ENCODE assay signal across 13 cellular contexts in genomic region chr14:47044841-47045240, GRCh38.
DNase-seq lines count a peak whose midpoint lies in the region; ATAC-seq, FAIRE-seq and TF ChIP-seq lines count a peak whose summit lies in the region.
"Had no signal": no experiment of that assay in that cellular context is flagged by ENCODE, and none has a peak within 500 bp of the region (broad histone marks: within the 10 kb centered on the region; RNA-seq: fewer than 3 reads in every experiment).

No MANE protein-coding gene starts in this region.

- no peak overlapping the region for H3K27ac ChIP-seq in A673 (ENCODE audit: low read depth, low read length, poor library complexity, severe bottlenecking)
- no peak overlapping the region for H3K27ac ChIP-seq in SU-DHL-6 (ENCODE audit: low read depth, low read length)
- no peak overlapping the region for H3K27ac ChIP-seq in kidney (ENCODE audit: low read depth in 2 of 2, low read length in 2 of 2)
- no peak overlapping the region for H3K27ac ChIP-seq in CD8-positive, alpha-beta T cell (ENCODE audit: low read depth, low read length)
- H3K27ac ChIP-seq: BLaER1 treated with 17β-estradiol and CSF1 and Interleukin-3, amounts not matched to agents 10 nM and 100 nM; epithelial cell of prostate had no signal

- no peaks in the 10 kb centered on the region for H3F3A ChIP-seq in SU-DHL-6 (ENCODE audit: insufficient read depth)

- peak overlapping the region; percentile 77 for H2AFZ ChIP-seq in SU-DHL-6 (ENCODE audit: low read depth, low read length, severe bottlenecking)

- H3K4me3 ChIP-seq in A673 (ENCODE audit: low read depth, low read length, poor library complexity, severe bottlenecking) (no peak overlapping the region), SU-DHL-6 (ENCODE audit: insufficient read depth, low read length, poor library complexity, severe bottlenecking) (no peak overlapping the region), kidney (ENCODE audit: low read length in 2 of 2) (no peak overlapping the region)
- H3K4me3 ChIP-seq in CD8-positive, alpha-beta T cell (ENCODE audit: low read depth, low read length): no peak overlapping the region
- H3K4me3 ChIP-seq: BLaER1 treated with 17β-estradiol and CSF1 and Interleukin-3, amounts not matched to agents 10 nM and 100 nM had no signal

- H3K36me3 Mint-ChIP-seq in CD8-positive, alpha-beta T cell: no peaks in the 10 kb centered on the region
- H3K36me3 Mint-ChIP-seq: activated CD4-positive, alpha-beta memory T cell treated with anti-CD3 and anti-CD28 coated beads for 36 hours had no signal

- H3K4me1 Mint-ChIP-seq in CD8-positive, alpha-beta T cell (ENCODE audit: low read depth): no peaks in the 10 kb centered on the region
- H3K4me1 Mint-ChIP-seq: activated naive CD8-positive, alpha-beta T cell treated with anti-CD3 and anti-CD28 coated beads, Interleukin-2, amount 50 U/mL, for 24 hours had no signal

- no peaks in the 10 kb centered on the region for H3K27me3 Mint-ChIP-seq in CD8-positive, alpha-beta T cell (ENCODE audit: low read depth)
- H3K27me3 Mint-ChIP-seq: activated CD4-positive, alpha-beta memory T cell treated with anti-CD3 and anti-CD28 coated beads for 36 hours; activated naive CD8-positive, alpha-beta T cell treated with anti-CD3 and anti-CD28 coated beads, Interleukin-2, amount 50 U/mL, for 24 hours had no signal

- DNase-seq in A673 (ENCODE audit: low spot score) (peak; percentile 27), HT1080 (ENCODE audit: low read depth) (peak; percentile 10), kidney (no peak)
- DNase-seq in CD8-positive, alpha-beta T cell: no peak
- DNase-seq in activated T-cell treated with anti-CD3 and anti-CD28 coated beads, Interleukin-2, amount 50 U/mL, for 1 hour: no peak
- DNase-seq: activated CD4-positive, alpha-beta memory T cell treated with anti-CD3 and anti-CD28 coated beads for 36 hours; activated naive CD8-positive, alpha-beta T cell treated with anti-CD3 and anti-CD28 coated beads, Interleukin-2, amount 50 U/mL, for 24 hours had no signal

- no peak overlapping the region for H3K27ac Mint-ChIP-seq in CD8-positive, alpha-beta T cell
- H3K27ac Mint-ChIP-seq: activated CD4-positive, alpha-beta memory T cell treated with anti-CD3 and anti-CD28 coated beads for 36 hours; activated naive CD8-positive, alpha-beta T cell treated with anti-CD3 and anti-CD28 coated beads, Interleukin-2, amount 50 U/mL, for 24 hours had no signal

- POLR2A ChIA-PET in A673 (lab: Charles Lee; ENCODE audit: low non-redundant PET): no interaction called here
- POLR2A ChIA-PET in CD8-positive, alpha-beta T cell (lab: Charles Lee): no interaction called here

- no peaks in the 10 kb centered on the region for H3K27me3 ChIP-seq in A673 (replicated peaks; ENCODE audit: insufficient read depth, low read depth, low read length, poor library complexity)
- H3K27me3 ChIP-seq in SU-DHL-6 (ENCODE audit: low read length): no peaks in the 10 kb centered on the region
- H3K27me3 ChIP-seq in CD8-positive, alpha-beta T cell (ENCODE audit: insufficient read depth, low read length): no peaks in the 10 kb centered on the region
- H3K27me3 ChIP-seq: BLaER1 treated with 17β-estradiol and CSF1 and Interleukin-3, amounts not matched to agents 10 nM and 100 nM had no signal

- CTCF ChIA-PET in A673 (lab: Charles Lee): no interaction called here
- CTCF ChIA-PET in CD8-positive, alpha-beta T cell (lab: Charles Lee): no interaction called here

- H3K4me3 Mint-ChIP-seq in CD8-positive, alpha-beta T cell: no peak overlapping the region
- H3K4me3 Mint-ChIP-seq: activated CD4-positive, alpha-beta memory T cell treated with anti-CD3 and anti-CD28 coated beads for 36 hours; activated naive CD8-positive, alpha-beta T cell treated with anti-CD3 and anti-CD28 coated beads, Interleukin-2, amount 50 U/mL, for 24 hours had no signal

- H3K9ac ChIP-seq in SU-DHL-6 (ENCODE audit: low read length) (no peak overlapping the region), kidney (ENCODE audit: low read length in 2 of 2) (no peak overlapping the region)
- H3K9ac ChIP-seq: BLaER1 treated with 17β-estradiol and CSF1 and Interleukin-3, amounts not matched to agents 10 nM and 100 nM had no signal

- TF ChIP-seq CTCF in A673 (conservative IDR thresholded peaks at IDR 0.05; ENCODE audit: low read depth, low read length) (peak; percentile 38; the same call in 1 of the 2 replicates), SU-DHL-6 (IDR thresholded peaks at IDR 0.05; ENCODE audit: insufficient read depth, low read length, poor library complexity, severe bottlenecking) (no peak), kidney (IDR thresholded peaks at IDR 0.05; ENCODE audit: borderline replicate concordance, extremely low read depth, insufficient read depth) (peak; percentile 23)
- no peak for TF ChIP-seq CTCF in CD8-positive, alpha-beta T cell (IDR thresholded peaks at IDR 0.05)

- H3K4me2 ChIP-seq in SU-DHL-6 (ENCODE audit: low read depth, low read length, poor library complexity, severe bottlenecking): no peak overlapping the region
- H3K4me2 ChIP-seq: BLaER1 treated with 17β-estradiol and CSF1 and Interleukin-3, amounts not matched to agents 10 nM and 100 nM had no signal

- no peak for ATAC-seq in CD8-positive, alpha-beta T cell
- ATAC-seq in HG03095 (IDR thresholded peaks at IDR 0.05; ENCODE audit: unreplicated experiment) (no peak), GM19035 (IDR thresholded peaks at IDR 0.05; ENCODE audit: unreplicated experiment) (no peak)
- ATAC-seq: activated naive CD8-positive, alpha-beta T cell treated with anti-CD3 and anti-CD28 coated beads, Interleukin-2, amount 50 U/mL, for 24 hours had no signal

- no peaks in the 10 kb centered on the region for H4K20me1 ChIP-seq in SU-DHL-6 (ENCODE audit: low read depth, low read length)
- H4K20me1 ChIP-seq: BLaER1 treated with 17β-estradiol and CSF1 and Interleukin-3, amounts not matched to agents 10 nM and 100 nM had no signal

- H3K79me2 ChIP-seq in SU-DHL-6 (ENCODE audit: insufficient read depth, low read length): no peaks in the 10 kb centered on the region

- H3K9me3 ChIP-seq in A673 (ENCODE audit: low read depth, low read length, poor library complexity, severe bottlenecking): no peaks in the 10 kb centered on the region
- no peaks in the 10 kb centered on the region for H3K9me3 ChIP-seq in SU-DHL-6 (ENCODE audit: insufficient read depth, low read length)
- no peaks in the 10 kb centered on the region for H3K9me3 ChIP-seq in kidney (ENCODE audit: control insufficient read depth in 1 of 2, low read length in 2 of 2)
- H3K9me3 ChIP-seq in CD8-positive, alpha-beta T cell (ENCODE audit: low read length): no peaks in the 10 kb centered on the region
- H3K9me3 ChIP-seq: BLaER1 treated with 17β-estradiol and CSF1 and Interleukin-3, amounts not matched to agents 10 nM and 100 nM had no signal

- H3K4me1 ChIP-seq in A673 (ENCODE audit: insufficient read depth, low read length, poor library complexity, severe bottlenecking): no peaks in the 10 kb centered on the region
- H3K4me1 ChIP-seq in kidney (ENCODE audit: control insufficient read depth in 1 of 2, insufficient read depth in 1 of 2, low read depth in 1 of 2, low read length in 2 of 2): no peaks in the 10 kb centered on the region
- no peaks in the 10 kb centered on the region for H3K4me1 ChIP-seq in CD8-positive, alpha-beta T cell (ENCODE audit: insufficient read depth, low read length)
- H3K4me1 ChIP-seq: BLaER1 treated with 17β-estradiol and CSF1 and Interleukin-3, amounts not matched to agents 10 nM and 100 nM had no signal

- FAIRE-seq in kidney (lab: Jason Lieb, UNC): no peak
- FAIRE-seq: GM12891 had no signal

- no peaks in the 10 kb centered on the region for H3K9me2 ChIP-seq in SU-DHL-6 (replicated peaks; ENCODE audit: insufficient read depth, low read length)

- H3K36me3 ChIP-seq in A673 (ENCODE audit: insufficient read depth, low read length, poor library complexity, severe bottlenecking) (no peaks in the 10 kb centered on the region), SU-DHL-6 (ENCODE audit: low read length) (no peaks in the 10 kb centered on the region), kidney (ENCODE audit: control insufficient read depth in 1 of 2, insufficient read depth in 2 of 2, low read length in 2 of 2) (no peaks in the 10 kb centered on the region)
- H3K36me3 ChIP-seq in CD8-positive, alpha-beta T cell (ENCODE audit: insufficient read depth, low read length): no peaks in the 10 kb centered on the region
- H3K36me3 ChIP-seq: BLaER1 treated with 17β-estradiol and CSF1 and Interleukin-3, amounts not matched to agents 10 nM and 100 nM had no signal

- no TSS peak for BruUV-seq in A673 (replicated peaks; lab: Mats Ljungman, UMichigan)

- intact Hi-C loops in A673 (cut with micrococcal nuclease; ENCODE audit: unreplicated experiment) (no loop called here), kidney (cut with DNase I) (no loop called here)
- intact Hi-C loops in CD8-positive, alpha-beta T cell (cut with DNase I, micrococcal nuclease): no loop called here

- peaks cover 4% of the 10 kb centered on the region for H3K9me3 Mint-ChIP-seq in CD8-positive, alpha-beta T cell
- H3K9me3 Mint-ChIP-seq: activated naive CD8-positive, alpha-beta T cell treated with anti-CD3 and anti-CD28 coated beads, Interleukin-2, amount 50 U/mL, for 24 hours had no signal

Comparison
In these comparisons a context has a peak if more than half of its experiments do, and no peak if none do; other contexts are left out.
1. DNase-seq: peak in A673 (single experiment) and HT1080 (single experiment); none in kidney (single experiment), CD8-positive, alpha-beta T cell (0 of 7) and activated T-cell treated with anti-CD3 and anti-CD28 coated beads, Interleukin-2, amount 50 U/mL, for 1 hour (single experiment).
2. CTCF ChIP-seq: peak in A673 (single experiment) and kidney (single experiment); none in SU-DHL-6 (single experiment) and CD8-positive, alpha-beta T cell (single experiment).